In genomic region chr12:77847665-77848431, GRCh38 we compare ENCODE assay signal across 9 cellular contexts. TPM values are rescaled to one million over a fixed set of nuclear protein-coding genes. Genes with fewer than 3 reads are reported as not detected.
DNase-seq lines count a peak whose midpoint lies in the region; ATAC-seq and TF ChIP-seq lines count a peak whose summit lies in the region.
"Had no signal": no experiment of that assay in that cellular context is flagged by ENCODE, and none has a peak within 500 bp of the region (broad histone marks: within the 10 kb centered on the region; RNA-seq: fewer than 3 reads in every experiment).

No MANE protein-coding gene starts in this region.

- POLR2A ChIA-PET in activated CD4-positive, alpha-beta T cell treated with anti-CD3 and anti-CD28 coated beads, Interleukin-2, amount 10 ng/mL, durations not matched to agents 7 days and 5 days (lab: Charles Lee), result no interaction called here

- no peaks in the 10 kb centered on the region for H3K36me3 Mint-ChIP-seq in glutamatergic neuron (ENCODE audit: unreplicated experiment)
- no peaks in the 10 kb centered on the region for H3K36me3 Mint-ChIP-seq in activated CD4-positive, alpha-beta T cell treated with anti-CD3 and anti-CD28 coated beads, Interleukin-2, amount 10 ng/mL, durations not matched to agents 7 days and 5 days (ENCODE audit: low read depth)

- peaks cover 26% of the 10 kb centered on the region for H3K4me1 ChIP-seq in KMS-11 (ENCODE audit: low read depth, poor library complexity, severe bottlenecking)

- no peak overlapping the region for H3K9ac ChIP-seq in KMS-11

- DNase-seq in GM03348 (ENCODE audit: low spot score), result peak; percentile 71
- DNase-seq in coronary artery (ENCODE audit: low spot score), result no peak
- no peak for DNase-seq in omental fat pad (ENCODE audit: low spot score)
- DNase-seq in glutamatergic neuron, result no peak
- DNase-seq in activated CD4-positive, alpha-beta T cell treated with anti-CD3 and anti-CD28 coated beads, Interleukin-2, amount 10 ng/mL, durations not matched to agents 7 days and 5 days, result no peak
- no peak for DNase-seq in NCI-H2227 (lab: John Stamatoyannopoulos, UW; ENCODE audit: unreplicated experiment)
- DNase-seq in NCI-H2081 treated with DMSO at 0.1 percent for 48 hours (lab: John Stamatoyannopoulos, UW), result no peak
- DNase-seq: retina had no signal

- ATAC-seq in omental fat pad (ENCODE audit: low FRiP score), result peak; percentile 70

- no peak overlapping the region for H3K27ac Mint-ChIP-seq in glutamatergic neuron (ENCODE audit: unreplicated experiment)
- H3K27ac Mint-ChIP-seq in activated CD4-positive, alpha-beta T cell treated with anti-CD3 and anti-CD28 coated beads, Interleukin-2, amount 10 ng/mL, durations not matched to agents 7 days and 5 days, result no peak overlapping the region

- CTCF ChIA-PET in activated CD4-positive, alpha-beta T cell treated with anti-CD3 and anti-CD28 coated beads, Interleukin-2, amount 10 ng/mL, durations not matched to agents 7 days and 5 days (lab: Charles Lee), result no interaction called here

- H3K4me3 Mint-ChIP-seq in glutamatergic neuron (ENCODE audit: unreplicated experiment), result no peak overlapping the region
- H3K4me3 Mint-ChIP-seq in activated CD4-positive, alpha-beta T cell treated with anti-CD3 and anti-CD28 coated beads, Interleukin-2, amount 10 ng/mL, durations not matched to agents 7 days and 5 days, result no peak overlapping the region

- no peak overlapping the region for H3K4me3 ChIP-seq in KMS-11 (IDR thresholded peaks at IDR 0.05; ENCODE audit: insufficient read depth, low read depth, low read length)
- H3K4me3 ChIP-seq in coronary artery, result peak overlapping the region; percentile 41

- TF ChIP-seq CTCF in KMS-11 (conservative IDR thresholded peaks at IDR 0.05; ENCODE audit: low read depth, low read length), result no peak
- TF ChIP-seq CTCF in coronary artery (IDR thresholded peaks at IDR 0.05), result no peak
- no peak for TF ChIP-seq CTCF in omental fat pad (IDR thresholded peaks at IDR 0.05)
- no peak for TF ChIP-seq CTCF in glutamatergic neuron (IDR thresholded peaks at IDR 0.05; ENCODE audit: partially characterized antibody, unreplicated experiment)

- no peaks in the 10 kb centered on the region for H3K27me3 ChIP-seq in KMS-11 (ENCODE audit: insufficient read depth, low read depth)

- H3K27me3 Mint-ChIP-seq in glutamatergic neuron (ENCODE audit: unreplicated experiment), result no peaks in the 10 kb centered on the region
- H3K27me3 Mint-ChIP-seq in activated CD4-positive, alpha-beta T cell treated with anti-CD3 and anti-CD28 coated beads, Interleukin-2, amount 10 ng/mL, durations not matched to agents 7 days and 5 days, result no peaks in the 10 kb centered on the region

- no peaks in the 10 kb centered on the region for H3K79me2 ChIP-seq in KMS-11 (ENCODE audit: insufficient read depth, low read depth)

- H3K4me2 ChIP-seq in KMS-11, result peak overlapping the region; percentile 7; the same call in 1 of the 2 replicates

- no peaks in the 10 kb centered on the region for H3K36me3 ChIP-seq in KMS-11 (ENCODE audit: insufficient read depth)

- H3K9me3 Mint-ChIP-seq in glutamatergic neuron (ENCODE audit: unreplicated experiment), result no peaks in the 10 kb centered on the region
- H3K9me3 Mint-ChIP-seq in activated CD4-positive, alpha-beta T cell treated with anti-CD3 and anti-CD28 coated beads, Interleukin-2, amount 10 ng/mL, durations not matched to agents 7 days and 5 days, result no peaks in the 10 kb centered on the region

- H3K4me1 Mint-ChIP-seq in glutamatergic neuron (ENCODE audit: low read depth, unreplicated experiment), result peaks cover 10% of the 10 kb centered on the region
- peaks cover 3% of the 10 kb centered on the region for H3K4me1 Mint-ChIP-seq in activated CD4-positive, alpha-beta T cell treated with anti-CD3 and anti-CD28 coated beads, Interleukin-2, amount 10 ng/mL, durations not matched to agents 7 days and 5 days

- no peak overlapping the region for H3K27ac ChIP-seq in KMS-11
- peak overlapping the region; percentile 53 to 57 for H3K27ac ChIP-seq in coronary artery

- no peaks in the 10 kb centered on the region for H4K20me1 ChIP-seq in KMS-11 (ENCODE audit: insufficient read depth)

- H2AFZ ChIP-seq in KMS-11 (ENCODE audit: low read depth), result no peak overlapping the region

RNA-seq across cellular contexts. Expression of gene NAV3, which starts 17.2 kb away (rescaled TPM):
- total RNA-seq in omental fat pad (10 to 100 TPM; 12.5 to 24.3 (median 15.3) TPM), glutamatergic neuron (ENCODE audit: unreplicated experiment) (13.6 TPM)
- total RNA-seq in activated CD4-positive, alpha-beta T cell treated with anti-CD3 and anti-CD28 coated beads, Interleukin-2, amount 10 ng/mL, durations not matched to agents 7 days and 5 days, result not detected

Comparison
In these comparisons a context has a peak if more than half of its experiments do, and no peak if none do; other contexts are left out.
1. RNA of gene NAV3, which starts 17.2 kb away (total RNA-seq): 12.5 to 24.3 TPM in omental fat pad and 13.6 TPM in glutamatergic neuron (single experiment); not detected in activated CD4-positive, alpha-beta T cell treated with anti-CD3 and anti-CD28 coated beads, Interleukin-2, amount 10 ng/mL, durations not matched to agents 7 days and 5 days; every median in the first group is over 10 times any median in the second.